In the genomic region with DNA sequence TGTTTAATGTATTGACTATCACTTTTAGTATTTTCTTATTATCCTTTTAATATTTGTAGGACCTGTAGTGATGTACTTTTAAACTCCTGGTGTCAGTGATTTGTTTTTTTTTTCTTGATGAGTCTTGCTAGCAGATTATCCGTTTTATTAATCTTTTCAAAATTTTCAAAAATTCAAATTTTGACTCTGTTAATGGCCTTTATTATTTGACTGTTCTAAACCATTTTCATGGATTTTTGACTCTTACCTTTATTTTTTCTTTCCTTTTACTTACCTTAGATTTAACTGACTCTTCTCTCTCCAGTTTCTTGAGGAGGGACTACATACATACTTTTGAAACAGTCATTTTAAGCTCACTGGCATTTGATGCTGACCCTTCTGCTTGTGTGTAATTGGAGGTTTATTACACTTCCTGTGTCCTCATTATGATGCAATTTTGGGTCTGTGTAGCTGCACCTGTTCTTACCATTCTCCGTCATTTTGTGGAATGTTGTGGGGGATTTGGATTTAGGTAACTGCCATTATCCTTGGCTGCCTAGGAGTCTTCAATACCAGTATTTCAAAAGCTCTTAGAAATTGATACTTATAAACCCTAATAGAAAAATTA, we compare ENCODE assay signal across 1 cellular context.
TF ChIP-seq lines count a peak whose summit lies in the region.

No MANE protein-coding gene starts in this region.

TF ChIP-seq in GM23338, 12 proteins besides CTCF, POLR2A, EP300 and RAD21 (continued from another document):
- TF ChIP-seq ZNF331 (CRISPR knock-in tag; IDR thresholded peaks at IDR 0.05; ENCODE audit: low read depth) (no peak), CREB1 (CRISPR knock-in tag; IDR thresholded peaks at IDR 0.05; ENCODE audit: low read depth) (no peak), EZH2 (IDR thresholded peaks at IDR 0.05; ENCODE audit: low read depth, unreplicated experiment) (no peak)
